Comparison of ENCODE assay signal across 14 cellular contexts in the genomic region with DNA sequence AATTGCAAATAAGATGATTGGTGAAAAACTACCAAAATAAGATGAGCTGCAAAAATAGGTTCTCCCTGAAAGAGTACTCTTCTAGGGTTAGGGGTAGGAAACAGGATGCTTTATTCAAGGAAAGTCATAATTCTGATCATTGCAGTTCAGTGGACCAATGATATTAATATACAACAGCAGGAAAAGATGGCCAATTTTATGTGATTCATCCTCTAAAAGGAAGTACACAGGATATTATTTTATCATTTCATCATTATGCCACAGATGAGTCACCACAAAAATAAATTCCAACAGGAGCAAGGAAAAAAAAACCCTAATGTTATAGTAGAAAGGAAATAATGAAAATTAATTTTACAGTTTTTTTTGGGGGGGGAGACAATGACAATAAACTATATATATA.
A peak's percentile ranks its signal among the peaks of the same experiment; 100 is the strongest.
DNase-seq lines count a peak whose midpoint lies in the region; ATAC-seq and TF ChIP-seq lines count a peak whose summit lies in the region.
"Had no signal": no experiment of that assay in that cellular context is flagged by ENCODE, and none has a peak within 500 bp of the region (broad histone marks: within the 10 kb centered on the region; RNA-seq: fewer than 3 reads in every experiment).

No MANE protein-coding gene starts in this region.

- intact Hi-C loops in IMR-90 (cut with micrococcal nuclease) (no loop called here), psoas muscle (cut with DNase I) (no loop called here)

- no TSS peak for BruUV-seq in IMR-90 (replicated peaks; lab: Mats Ljungman, UMichigan)

- no peaks in the 10 kb centered on the region for H3K79me1 ChIP-seq in IMR-90 (ENCODE audit: low read depth in 1 of 2, low read length in 2 of 2)

- H3K27ac ChIP-seq in IMR-90 (ENCODE audit: insufficient read depth, low read length) (no peak overlapping the region), psoas muscle (no peak overlapping the region)
- H3K27ac ChIP-seq: pancreas, suprapubic skin, WERI-Rb-1 had no signal

- H3K18ac ChIP-seq in IMR-90 (ENCODE audit: low read depth, low read length): no peak overlapping the region

- no peak overlapping the region for H4K8ac ChIP-seq in IMR-90 (ENCODE audit: low read depth in 2 of 2, low read length in 2 of 2)

- no peak overlapping the region for H2AK9ac ChIP-seq in IMR-90 (replicated peaks; ENCODE audit: low read depth, low read length, poor library complexity)

- no peak overlapping the region for H2BK5ac ChIP-seq in IMR-90 (ENCODE audit: low read depth, low read length, poor library complexity, severe bottlenecking)

- in situ Hi-C loops in IMR-90 (cut with MboI; ENCODE audit: low sequenced_read_pairs): no loop called here

- dilution Hi-C loops in IMR-90 (cut with HindIII; ENCODE audit: low sequenced_read_pairs, unreplicated experiment): no loop called here

- no peak overlapping the region for H2BK15ac ChIP-seq in IMR-90 (ENCODE audit: low read depth, low read length)

- no peak overlapping the region for H2AFZ ChIP-seq in IMR-90 (replicated peaks; ENCODE audit: low read length, poor library complexity)

- no peaks in the 10 kb centered on the region for H3K9me1 ChIP-seq in IMR-90 (ENCODE audit: insufficient read depth, low read length)

- CTCF ChIA-PET in IMR-90 (lab: Yijun Ruan, JAX): no interaction called here

- no peaks in the 10 kb centered on the region for H3K36me3 ChIP-seq in IMR-90 (ENCODE audit: control insufficient read depth, insufficient read depth, low read length)
- no peaks in the 10 kb centered on the region for H3K36me3 ChIP-seq in BE2C
- no peaks in the 10 kb centered on the region for H3K36me3 ChIP-seq in psoas muscle (ENCODE audit: insufficient read depth in 1 of 2, low read depth in 1 of 2)
- H3K36me3 ChIP-seq: pancreas, suprapubic skin, WERI-Rb-1 had no signal

- ATAC-seq in IMR-90 (ENCODE audit: low read depth) (peak; percentile 59), psoas muscle (no peak)

- H2BK120ac ChIP-seq in IMR-90 (ENCODE audit: low read depth, low read length): no peak overlapping the region

- POLR2A ChIA-PET in IMR-90 (lab: Charles Lee; ENCODE audit: unreplicated experiment): no interaction called here

- no peak overlapping the region for H2BK20ac ChIP-seq in IMR-90 (ENCODE audit: low read depth, low read length)

- H4K20me1 ChIP-seq in IMR-90 (ENCODE audit: insufficient read depth, low read length): no peaks in the 10 kb centered on the region

- no peak overlapping the region for H3K4me3 ChIP-seq in IMR-90 (ENCODE audit: insufficient read depth, low read depth, low read length)
- no peak overlapping the region for H3K4me3 ChIP-seq in cardiac fibroblast (replicated peaks in 1 of 2; ENCODE audit: low read depth in 2 of 2, low read length in 2 of 2)
- H3K4me3 ChIP-seq in BE2C (ENCODE audit: low read depth, low read length): no peak overlapping the region
- no peak overlapping the region for H3K4me3 ChIP-seq in psoas muscle
- H3K4me3 ChIP-seq: pancreas, suprapubic skin had no signal

- TF ChIP-seq CTCF in IMR-90 (conservative IDR thresholded peaks at IDR 0.05; ENCODE audit: low read depth, low read length) (no peak), cardiac fibroblast (IDR thresholded peaks at IDR 0.05; ENCODE audit: low read depth, low read length) (no peak), BE2C (IDR thresholded peaks at IDR 0.05; ENCODE audit: low read depth, low read length) (no peak), psoas muscle (IDR thresholded peaks at IDR 0.05) (no peak)

- H3K9me3 ChIP-seq in IMR-90 (ENCODE audit: control insufficient read depth, insufficient read depth, low read length): no peaks in the 10 kb centered on the region
- no peaks in the 10 kb centered on the region for H3K9me3 ChIP-seq in BE2C
- H3K9me3 ChIP-seq in psoas muscle: no peaks in the 10 kb centered on the region
- H3K9me3 ChIP-seq: pancreas, suprapubic skin had no signal

- no peaks in the 10 kb centered on the region for H3K27me3 ChIP-seq in IMR-90 (ENCODE audit: control insufficient read depth, insufficient read depth, low read length)
- H3K27me3 ChIP-seq in BE2C: no peaks in the 10 kb centered on the region
- H3K27me3 ChIP-seq in psoas muscle (ENCODE audit: insufficient read depth in 3 of 3, low read length in 2 of 3): no peaks in the 10 kb centered on the region
- H3K27me3 ChIP-seq: pancreas, suprapubic skin had no signal

- H3K9ac ChIP-seq in IMR-90 (ENCODE audit: low read depth, low read length): no peak overlapping the region

- no peak overlapping the region for H2AK5ac ChIP-seq in IMR-90 (ENCODE audit: low read depth, low read length)

- TF ChIP-seq POLR2A in IMR-90 (IDR thresholded peaks at IDR 0.05; ENCODE audit: low read depth, low read length): no peak

- no peak overlapping the region for H4K5ac ChIP-seq in IMR-90 (ENCODE audit: low read depth, low read length)

- peak; percentile 16 for DNase-seq in AG08396 (ENCODE audit: low spot score)
- DNase-seq in IMR-90: peak; percentile 72
- peak; percentile 6 to 79 for DNase-seq in cardiac fibroblast (ENCODE audit: low read depth in 2 of 2)
- DNase-seq in iris pigment epithelial cell (ENCODE audit: low read depth): peak; percentile 73
- DNase-seq in BE2C: no peak
- DNase-seq in psoas muscle: no peak
- no peak for DNase-seq in NCI-H1417 treated with DMSO at 0.1 percent for 48 hours (lab: John Stamatoyannopoulos, UW)
- no peak for DNase-seq in NCI-H446 treated with DMSO at 0.1 percent for 48 hours (lab: John Stamatoyannopoulos, UW)
- DNase-seq: activated gamma-delta T cell treated with Interleukin-2 at 50 U/mL for 16 hours, caudate nucleus, NCI-H2171 treated with DMSO at 0.1 percent for 48 hours, pancreas, WERI-Rb-1 had no signal

- H3K14ac ChIP-seq in IMR-90 (replicated peaks; ENCODE audit: low read depth, low read length): no peak overlapping the region

- no peak overlapping the region for H3K56ac ChIP-seq in IMR-90 (ENCODE audit: extremely low read depth, insufficient read depth, low read length)

- no peak overlapping the region for H3K23ac ChIP-seq in IMR-90 (ENCODE audit: low read depth, low read length)

- H3K4me2 ChIP-seq in IMR-90 (ENCODE audit: low read depth, low read length): no peak overlapping the region

- H3K4ac ChIP-seq in IMR-90 (ENCODE audit: low read depth, low read length): no peak overlapping the region

- H3K4me1 ChIP-seq in IMR-90 (ENCODE audit: control insufficient read depth, insufficient read depth, low read length) (no peaks in the 10 kb centered on the region), BE2C (no peaks in the 10 kb centered on the region), psoas muscle (no peaks in the 10 kb centered on the region)
- H3K4me1 ChIP-seq: pancreas, suprapubic skin had no signal

- H4K91ac ChIP-seq in IMR-90 (ENCODE audit: insufficient read depth, low read depth, low read length): no peak overlapping the region

- no peak for TF ChIP-seq RAD21 in IMR-90 (IDR thresholded peaks at IDR 0.05; ENCODE audit: low read length)

TF ChIP-seq in IMR-90, 13 proteins besides CTCF, POLR2A, EP300 and RAD21:
- TF ChIP-seq BHLHE40 (IDR thresholded peaks at IDR 0.05; ENCODE audit: low read depth, low read length) (no peak), MXI1 (IDR thresholded peaks at IDR 0.05; ENCODE audit: borderline replicate concordance, low read depth, low read length) (no peak), RFX5 (IDR thresholded peaks at IDR 0.05; ENCODE audit: low read depth, low read length) (no peak), FOS (IDR thresholded peaks at IDR 0.05; ENCODE audit: low read depth, low read length) (peak; percentile 77), RCOR1 (IDR thresholded peaks at IDR 0.05; ENCODE audit: insufficient replicate concordance, low read length) (no peak), MAZ (IDR thresholded peaks at IDR 0.05; ENCODE audit: borderline replicate concordance, low read depth, low read length) (no peak), MAFK (IDR thresholded peaks at IDR 0.05; ENCODE audit: low read depth, low read length) (no peak), CHD1 (IDR thresholded peaks at IDR 0.05; ENCODE audit: low read depth, low read length) (no peak), CEBPB (IDR thresholded peaks at IDR 0.05; ENCODE audit: low read depth, low read length) (peak; percentile 65; the same call in 1 of the 2 replicates), NFE2L2 (IDR thresholded peaks at IDR 0.05; ENCODE audit: low read depth, low read length) (no peak), SMC3 (IDR thresholded peaks at IDR 0.05; ENCODE audit: low read depth, low read length) (no peak)
- TF ChIP-seq, protein P1, sequence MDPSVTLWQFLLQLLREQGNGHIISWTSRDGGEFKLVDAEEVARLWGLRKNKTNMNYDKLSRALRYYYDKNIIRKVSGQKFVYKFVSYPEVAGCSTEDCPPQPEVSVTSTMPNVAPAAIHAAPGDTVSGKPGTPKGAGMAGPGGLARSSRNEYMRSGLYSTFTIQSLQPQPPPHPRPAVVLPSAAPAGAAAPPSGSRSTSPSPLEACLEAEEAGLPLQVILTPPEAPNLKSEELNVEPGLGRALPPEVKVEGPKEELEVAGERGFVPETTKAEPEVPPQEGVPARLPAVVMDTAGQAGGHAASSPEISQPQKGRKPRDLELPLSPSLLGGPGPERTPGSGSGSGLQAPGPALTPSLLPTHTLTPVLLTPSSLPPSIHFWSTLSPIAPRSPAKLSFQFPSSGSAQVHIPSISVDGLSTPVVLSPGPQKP (IDR thresholded peaks at IDR 0.05; ENCODE audit: borderline replicate concordance, low read depth, low read length): no peak
- TF ChIP-seq, protein P2, sequence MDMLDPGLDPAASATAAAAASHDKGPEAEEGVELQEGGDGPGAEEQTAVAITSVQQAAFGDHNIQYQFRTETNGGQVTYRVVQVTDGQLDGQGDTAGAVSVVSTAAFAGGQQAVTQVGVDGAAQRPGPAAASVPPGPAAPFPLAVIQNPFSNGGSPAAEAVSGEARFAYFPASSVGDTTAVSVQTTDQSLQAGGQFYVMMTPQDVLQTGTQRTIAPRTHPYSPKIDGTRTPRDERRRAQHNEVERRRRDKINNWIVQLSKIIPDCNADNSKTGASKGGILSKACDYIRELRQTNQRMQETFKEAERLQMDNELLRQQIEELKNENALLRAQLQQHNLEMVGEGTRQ (IDR thresholded peaks at IDR 0.05; ENCODE audit: low read depth, low read length): no peak

Comparison
In these comparisons a context has a peak if more than half of its experiments do, and no peak if none do; other contexts are left out.
1. DNase-seq: peak in AG08396 (single experiment), IMR-90 (single experiment), cardiac fibroblast (2 of 2) and iris pigment epithelial cell (single experiment); none in BE2C (single experiment), psoas muscle (0 of 2), NCI-H1417 treated with DMSO at 0.1 percent for 48 hours (single experiment) and NCI-H446 treated with DMSO at 0.1 percent for 48 hours (single experiment).